Comparison of ENCODE assay signal across 26 cellular contexts in the genomic region with DNA sequence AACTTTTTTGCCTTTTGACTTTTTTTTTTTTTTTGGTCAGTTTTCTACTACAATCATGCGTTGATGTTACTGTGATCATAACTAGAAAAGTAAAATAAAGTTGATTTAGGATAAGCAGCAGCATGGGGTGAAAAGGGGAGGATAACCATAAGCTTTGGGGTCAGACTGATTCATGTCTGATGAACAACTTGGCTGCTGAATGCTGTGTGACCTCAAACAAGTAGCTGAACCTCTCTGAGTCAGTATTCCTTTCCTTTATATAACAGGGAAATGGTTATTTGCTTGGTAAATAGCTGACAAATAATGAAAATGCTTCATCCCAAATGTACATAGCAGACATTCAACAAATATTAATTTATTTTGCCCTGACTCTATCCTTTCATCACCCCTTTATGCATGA.
DNase-seq lines count a peak whose midpoint lies in the region; ATAC-seq, FAIRE-seq and TF ChIP-seq lines count a peak whose summit lies in the region.
"Had no signal": no experiment of that assay in that cellular context is flagged by ENCODE, and none has a peak within 500 bp of the region (broad histone marks: within the 10 kb centered on the region; RNA-seq: fewer than 3 reads in every experiment).

No MANE protein-coding gene starts in this region.

- no peak for TF ChIP-seq RAD21 in H1 (IDR thresholded peaks at IDR 0.05 in 1 of 2, conservative IDR thresholded peaks at IDR 0.05 in 1 of 2; ENCODE audit: low read depth in 2 of 2, low read length in 2 of 2)

- POLR2A ChIA-PET in A673 (lab: Charles Lee; ENCODE audit: low non-redundant PET) (no interaction called here), H1 (lab: Charles Lee; ENCODE audit: partially characterized antibody) (no interaction called here)

- no peaks in the 10 kb centered on the region for H4K20me1 ChIP-seq in H1 (replicated peaks in 1 of 2; ENCODE audit: control insufficient read depth in 1 of 2, insufficient read depth in 2 of 2, low read length in 2 of 2)
- H4K20me1 ChIP-seq: BLaER1 had no signal

- no peak overlapping the region for H4K91ac ChIP-seq in H1 (replicated peaks; ENCODE audit: insufficient read length, low read length)

- TF ChIP-seq CTCF in A673 (conservative IDR thresholded peaks at IDR 0.05; ENCODE audit: low read depth, low read length) (no peak), H1 (IDR thresholded peaks at IDR 0.05; ENCODE audit: control extremely low read depth in 1 of 3, insufficient read depth in 1 of 3, low read depth in 1 of 3, low read length in 3 of 3) (no peak)

- BruUV-seq in A673 (replicated peaks; lab: Mats Ljungman, UMichigan) = no TSS peak

- intact Hi-C loops in A673 (cut with micrococcal nuclease; ENCODE audit: unreplicated experiment) (loop anchor here (5.0 kb wide), 1 partner anchor 33 kb away; no protein-coding TSS in a partner anchor), left cardiac atrium (cut with DNase I) (no loop called here)

- H2BK120ac ChIP-seq in H1 (replicated peaks; ENCODE audit: low read depth, low read length) = no peak overlapping the region

- H3K9ac ChIP-seq in SK-N-MC (ENCODE audit: insufficient read length) (peak overlapping the region; percentile 72), H1 (replicated peaks in 1 of 4; ENCODE audit: extremely low read depth in 1 of 4, low read depth in 3 of 4, low read length in 3 of 4) (no peak overlapping the region)
- H3K9ac ChIP-seq: BLaER1 had no signal

- H3K36me3 ChIP-seq in A673 (ENCODE audit: insufficient read depth, low read length, poor library complexity, severe bottlenecking) = no peaks in the 10 kb centered on the region
- H3K36me3 ChIP-seq in SK-N-MC (ENCODE audit: insufficient read depth, low read length) = no peaks in the 10 kb centered on the region
- H3K36me3 ChIP-seq in H1 (ENCODE audit: control insufficient read depth in 2 of 4, insufficient read depth in 4 of 4, low read length in 3 of 4) = no peaks in the 10 kb centered on the region
- H3K36me3 ChIP-seq: BE2C, BLaER1 had no signal

- no peak overlapping the region for H2AFZ ChIP-seq in H1 (ENCODE audit: low read length)

- no peak overlapping the region for H3K14ac ChIP-seq in H1 (ENCODE audit: insufficient read length)

- H3K4me3 ChIP-seq in A673 (ENCODE audit: low read depth, low read length, poor library complexity, severe bottlenecking) (no peak overlapping the region), SK-N-MC (no peak overlapping the region), H1 (ENCODE audit: extremely low read depth in 1 of 4, insufficient read depth in 2 of 4, low read depth in 3 of 4, low read length in 4 of 4) (no peak overlapping the region)
- H3K4me3 ChIP-seq: BLaER1, GM12878 had no signal

- TF ChIP-seq POLR2A in H1 (IDR thresholded peaks at IDR 0.05; ENCODE audit: control extremely low read depth in 1 of 2, low read depth in 2 of 2, low read length in 2 of 2) = no peak

- no peak overlapping the region for H2BK5ac ChIP-seq in H1 (ENCODE audit: low read depth, low read length)

- 100% methylated on average over 1 of the region's 1 CpG; no CpG with 5 or more reads in 1 of the 2 experiments for WGBS in H1 (ENCODE audit: extremely low coverage in 1 of 2, insufficient coverage in 1 of 2, insufficient read length in 1 of 2, insufficient replicate concordance in 2 of 2, low coverage in 1 of 2, low lambda C conversion rate in 2 of 2, missing lambda C conversion rate in 1 of 2), 2 experiments

- no peak overlapping the region for H2BK15ac ChIP-seq in H1 (ENCODE audit: low read length)

- H3K4me2 ChIP-seq in H1 (ENCODE audit: insufficient read depth in 1 of 2, low read depth in 2 of 2, low read length in 2 of 2) = no peak overlapping the region
- H3K4me2 ChIP-seq: BLaER1 had no signal

- CTCF ChIA-PET in A673 (lab: Charles Lee) (no interaction called here), H1 (lab: Charles Lee; ENCODE audit: partially characterized antibody) (no interaction called here)

- peak overlapping the region; percentile 99 for H3K27ac ChIP-seq in A673 (ENCODE audit: low read depth, low read length, poor library complexity, severe bottlenecking)
- H3K27ac ChIP-seq in SK-N-MC = peak overlapping the region; percentile 100
- H3K27ac ChIP-seq in H1 (ENCODE audit: low read depth, low read length) = no peak overlapping the region
- H3K27ac ChIP-seq: BLaER1 had no signal

- H2BK12ac ChIP-seq in H1 (ENCODE audit: low read depth, low read length) = no peak overlapping the region

- H3K23ac ChIP-seq in H1 (ENCODE audit: insufficient read length) = no peak overlapping the region

- H4K8ac ChIP-seq in H1 (ENCODE audit: extremely low read depth, insufficient read depth, low read length) = no peak overlapping the region

- DNase-seq in A673 (ENCODE audit: low spot score) (no peak), SK-N-MC (ENCODE audit: low read depth, low spot score) (no peak), H1 (ENCODE audit: low read depth in 1 of 2, low spot score in 2 of 2) (no peak), left cardiac atrium (no peak), ecto neural progenitor cell (ENCODE audit: low spot score) (no peak), activated gamma-delta T cell (lab: John Stamatoyannopoulos, UW) (no peak)
- DNase-seq: 8988T; ACHN; BE2C; C1 segment of cervical spinal cord; CD4-positive, alpha-beta memory T cell; CD4-positive, CD25-positive, alpha-beta regulatory T cell; CD8-positive, alpha-beta memory T cell; COR-L47; DMS 273 treated with DMSO at 0.1 percent for 48 hours; DMS153; DMS53; DMS79; DND-41; EL; GDM1 had no signal

- H3K18ac ChIP-seq in H1 (ENCODE audit: extremely low read depth, low read length) = no peak overlapping the region

- no peak overlapping the region for H2BK20ac ChIP-seq in H1 (ENCODE audit: low read length)

- peaks cover 76% of the 10 kb centered on the region for H3K4me1 ChIP-seq in A673 (ENCODE audit: insufficient read depth, low read length, poor library complexity, severe bottlenecking)
- H3K4me1 ChIP-seq in H1 (replicated peaks in 1 of 4; ENCODE audit: control insufficient read depth in 3 of 4, insufficient read depth in 4 of 4, low read length in 3 of 4) = no peaks in the 10 kb centered on the region
- H3K4me1 ChIP-seq: BE2C, BLaER1 had no signal

- TF ChIP-seq EP300 in H1 (IDR thresholded peaks at IDR 0.05; ENCODE audit: borderline replicate concordance in 1 of 2, low read depth in 2 of 2, low read length in 2 of 2) = no peak

- H4K5ac ChIP-seq in H1 (ENCODE audit: insufficient read length, low read depth, low read length) = no peak overlapping the region

- H3K27me3 ChIP-seq in A673 (replicated peaks; ENCODE audit: insufficient read depth, low read depth, low read length, poor library complexity) = no peaks in the 10 kb centered on the region
- H3K27me3 ChIP-seq in H1 (replicated peaks in 1 of 4; ENCODE audit: control insufficient read depth in 3 of 4, extremely low read depth in 1 of 4, insufficient read depth in 3 of 4, low read length in 3 of 4) = no peaks in the 10 kb centered on the region
- H3K27me3 ChIP-seq: BLaER1 had no signal

- H3K9me3 ChIP-seq in A673 (ENCODE audit: low read depth, low read length, poor library complexity, severe bottlenecking) = no peaks in the 10 kb centered on the region
- no peaks in the 10 kb centered on the region for H3K9me3 ChIP-seq in SK-N-MC (ENCODE audit: low read depth, low read length)
- no peaks in the 10 kb centered on the region for H3K9me3 ChIP-seq in H1 (ENCODE audit: insufficient read depth in 2 of 2, low read depth in 1 of 2, low read length in 1 of 2)
- H3K9me3 ChIP-seq: BE2C, BLaER1 had no signal

- H3K79me2 ChIP-seq in H1 (ENCODE audit: control insufficient read depth in 1 of 2, insufficient read depth in 2 of 2, low read length in 2 of 2) = no peaks in the 10 kb centered on the region

- H3K56ac ChIP-seq in H1 (replicated peaks; ENCODE audit: insufficient read length, low read depth, low read length) = no peak overlapping the region

- no peak for ATAC-seq in left cardiac atrium
- ATAC-seq: GM12878 had no signal

- FAIRE-seq in H1 (lab: Jason Lieb, UNC) = no peak
- FAIRE-seq: A204.1, GM12878, GM12892, GM18507 had no signal

- H3K79me1 ChIP-seq in H1 (ENCODE audit: low read depth, low read length) = no peaks in the 10 kb centered on the region

- H3K23me2 ChIP-seq in H1 (ENCODE audit: low read depth, low read length) = no peaks in the 10 kb centered on the region

- H2AK5ac ChIP-seq in H1 (ENCODE audit: low read depth, low read length) = no peak overlapping the region

- no peak overlapping the region for H3K4ac ChIP-seq in H1 (replicated peaks; ENCODE audit: insufficient read length, low read depth, low read length)

TF ChIP-seq in H1, 55 proteins besides CTCF, POLR2A, EP300 and RAD21 (continues in another document):
- peak; percentile 65 for TF ChIP-seq KDM1A (IDR thresholded peaks at IDR 0.05; ENCODE audit: borderline replicate concordance, low read length)
